18 cellular contexts compared by ENCODE assay signal in the genomic region with DNA sequence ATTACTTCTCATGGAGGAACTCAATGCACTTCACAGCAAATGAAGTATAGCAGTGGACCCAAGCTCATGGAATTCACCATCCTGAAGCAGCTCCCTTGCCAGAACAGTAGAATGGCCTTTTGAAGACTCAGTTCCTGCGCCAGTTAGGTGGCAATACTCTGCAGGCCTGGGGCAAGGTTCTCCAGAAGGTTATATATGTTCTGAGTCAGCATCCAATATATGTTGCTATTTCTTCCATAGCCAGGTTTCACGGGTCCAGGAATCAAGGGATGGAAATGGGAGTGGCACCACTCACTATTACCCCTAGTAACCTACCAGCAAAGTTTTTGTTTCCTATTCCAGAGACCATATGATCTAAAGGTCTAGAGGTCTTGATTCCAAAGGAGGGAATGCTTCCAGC.
"Had no signal": no experiment of that assay in that cellular context is flagged by ENCODE, and none has a peak within 500 bp of the region (broad histone marks: within the 10 kb centered on the region; RNA-seq: fewer than 3 reads in every experiment).

No MANE protein-coding gene starts in this region.

- H3K9me3 ChIP-seq: SJSA1 had no signal

- H3K27ac ChIP-seq: SJSA1, SK-N-MC had no signal

- DNase-seq: IMR-90, Karpas-422, KG1, MM.1S, NCI-H1092 treated with DMSO at 0.1 percent for 48 hours, NCI-H187, NCI-H2171, NCI-H226, NCI-H446, NCI-H524 treated with DMSO at 0.1 percent for 48 hours, NCI-H69, Right ventricle myocardium superior, RPMI8226, SIG-M5 had no signal

- ATAC-seq: HepG2 had no signal

- FAIRE-seq: HepG2, RCC 7860 had no signal

- H3K36me3 ChIP-seq: SJSA1 had no signal

- H3K27me3 ChIP-seq: SJSA1 had no signal

- H3K4me1 ChIP-seq: SJSA1 had no signal

- H3K4me3 ChIP-seq: SJSA1, SK-N-MC had no signal
